Comparison of ENCODE assay signal across 26 cellular contexts in genomic region chr1:39036678-39037077, GRCh38.
"Had no signal": no experiment of that assay in that cellular context is flagged by ENCODE, and none has a peak within 500 bp of the region (broad histone marks: within the 10 kb centered on the region; RNA-seq: fewer than 3 reads in every experiment).

No MANE protein-coding gene starts in this region.

- H3K9me3 Mint-ChIP-seq: natural killer cell treated with Interleukin-12 subunit alpha and Interleukin-12 subunit beta and Interleukin-15 and Interleukin-18, amount 100 ng/mL, for 72 hours; stimulated activated naive B cell treated with anti-CD40 and anti-IgM and Interleukin-4, amounts not matched to agents 10 μg/mL and 1 μg/mL and 100 μg/mL, for 72 hours had no signal

- H3K27ac Mint-ChIP-seq: natural killer cell treated with Interleukin-12 subunit alpha and Interleukin-12 subunit beta and Interleukin-15 and Interleukin-18, amount 100 ng/mL, for 72 hours; progenitor cell of endocrine pancreas; stimulated activated naive B cell treated with anti-CD40 and anti-IgM and Interleukin-4, amounts not matched to agents 10 μg/mL and 1 μg/mL and 100 μg/mL, for 72 hours had no signal

- H3K27me3 ChIP-seq: ovary, stomach, testis, thyroid gland, transverse colon, upper lobe of left lung, vagina had no signal

- H3K9me3 ChIP-seq: left ventricle myocardium inferior, mucosa of descending colon, ovary, stomach, testis, thyroid gland, transverse colon, upper lobe of left lung, vagina had no signal

- H3K4me1 ChIP-seq: testis, thyroid gland, vagina had no signal

- H3K27me3 Mint-ChIP-seq: naive thymus-derived CD4-positive, alpha-beta T cell; natural killer cell treated with Interleukin-12 subunit alpha and Interleukin-12 subunit beta and Interleukin-15 and Interleukin-18, amount 100 ng/mL, for 72 hours; progenitor cell of endocrine pancreas; stimulated activated naive B cell treated with anti-CD40 and anti-IgM and Interleukin-4, amounts not matched to agents 10 μg/mL and 1 μg/mL and 100 μg/mL, for 72 hours had no signal

- H3K4me3 Mint-ChIP-seq: natural killer cell treated with Interleukin-12 subunit alpha and Interleukin-12 subunit beta and Interleukin-15 and Interleukin-18, amount 100 ng/mL, for 72 hours; stimulated activated naive B cell treated with anti-CD40 and anti-IgM and Interleukin-4, amounts not matched to agents 10 μg/mL and 1 μg/mL and 100 μg/mL, for 72 hours had no signal

- H3K36me3 ChIP-seq: ovary had no signal

- ATAC-seq: mucosa of descending colon; naive thymus-derived CD4-positive, alpha-beta T cell; natural killer cell treated with Interleukin-12 subunit alpha and Interleukin-12 subunit beta and Interleukin-15 and Interleukin-18, amount 100 ng/mL, for 72 hours; right cardiac atrium; sciatic nerve; stimulated activated naive B cell treated with anti-CD40 and anti-IgM and Interleukin-4, amounts not matched to agents 10 μg/mL and 1 μg/mL and 100 μg/mL, for 72 hours; stimulated activated naive CD8-positive, alpha-beta T cell treated with anti-CD3 and anti-CD28 coated beads, Interleukin-15, Interleukin-2, amounts not matched to agents 100 U/mL and 50 U/mL, for 24 hours had no signal

- DNase-seq: islet precursor cell; left ventricle myocardium inferior; mesendoderm; midbrain; mucosa of descending colon; naive thymus-derived CD4-positive, alpha-beta T cell; ovary; retina; right cardiac atrium; stimulated activated CD4-positive, alpha-beta T cell treated with anti-CD3 and anti-CD28 coated beads, Interleukin-12 subunit alpha, Interleukin-12 subunit beta, amount 100 ng/mL, for 4 hours; stimulated activated CD4-positive, alpha-beta T cell treated with anti-CD3 and anti-CD28 coated beads, Interleukin-15, amount 100 ng/mL, for 24 hours; stimulated activated CD4-positive, alpha-beta T cell treated with anti-CD3 and anti-CD28 coated beads, Interleukin-2, amount 100 ng/mL, for 24 hours; stimulated activated CD4-positive, alpha-beta T cell treated with anti-CD3 and anti-CD28 coated beads, Interleukin-4, amount 100 ng/mL, for 1 hour; stimulated activated naive B cell treated with anti-CD40 and anti-IgM and Interleukin-4, amounts not matched to agents 10 μg/mL and 1 μg/mL and 100 μg/mL, for 72 hours; stimulated activated naive CD8-positive, alpha-beta T cell treated with anti-CD3 and anti-CD28 coated beads, Interleukin-15, Interleukin-2, amounts not matched to agents 100 U/mL and 50 U/mL, for 24 hours; stomach; testis; thyroid gland; transverse colon; upper lobe of left lung had no signal

- H3K27ac ChIP-seq: left ventricle myocardium inferior, ovary, skin epidermis, stomach, testis, thyroid gland, transverse colon, upper lobe of left lung, vagina had no signal

- H3K4me3 ChIP-seq: left ventricle myocardium inferior, lung, mucosa of descending colon, ovary, skin epidermis, stomach, testis, thyroid gland, transverse colon, upper lobe of left lung, vagina had no signal
